Comparison of ENCODE assay signal across 8 cellular contexts in the genomic region with DNA sequence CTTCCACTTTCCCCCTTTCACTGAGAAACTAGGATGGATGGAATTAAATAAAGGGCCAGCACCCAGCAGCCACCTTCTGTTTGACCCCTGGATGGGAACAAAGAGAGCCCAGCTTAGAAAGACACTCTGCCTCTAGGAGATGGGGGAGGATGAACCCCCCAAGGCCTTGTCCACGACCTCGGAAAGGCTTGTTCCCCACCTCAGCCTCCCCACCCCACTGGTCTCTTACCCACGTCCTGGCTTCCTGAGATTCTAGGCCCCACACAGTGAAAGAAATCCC. TPM values are rescaled to one million over a fixed set of nuclear protein-coding genes. Genes with fewer than 3 reads are reported as not detected.
DNase-seq lines count a peak whose midpoint lies in the region; ATAC-seq, FAIRE-seq and TF ChIP-seq lines count a peak whose summit lies in the region.

No MANE protein-coding gene starts in this region.

- H4K20me1 ChIP-seq in keratinocyte (ENCODE audit: control insufficient read depth, extremely low read depth, insufficient read depth, low read length): no peaks in the 10 kb centered on the region

- H3K27ac ChIP-seq in keratinocyte (ENCODE audit: control insufficient read depth, insufficient read depth, low read length) (peak overlapping the region; percentile 99), suprapubic skin (peak overlapping the region; percentile 95), pancreas (peak overlapping the region in 2 of 4 donors; percentile 47 to 60)

- 34% methylated on average over 3 of the region's 3 CpGs for WGBS in suprapubic skin
- 74 to 77% methylated on average over 3 of the region's 3 CpGs for WGBS in pancreas, 2 donors

- H3K36me3 ChIP-seq in keratinocyte (ENCODE audit: control insufficient read depth in 2 of 2, extremely low read depth in 1 of 2, insufficient read depth in 2 of 2, low read length in 2 of 2): peaks cover 1 to 23% of the 10 kb centered on the region in 2 experiments
- H3K36me3 ChIP-seq in suprapubic skin: no peaks in the 10 kb centered on the region
- no peaks in the 10 kb centered on the region for H3K36me3 ChIP-seq in pancreas

- H3K4me1 ChIP-seq in keratinocyte (ENCODE audit: control insufficient read depth, extremely low read depth, insufficient read depth, low read length) (peaks cover 66% of the 10 kb centered on the region), suprapubic skin (peaks cover 100% of the 10 kb centered on the region), pancreas (peaks cover 19 to 32% (median 20%) of the 10 kb centered on the region in 3 donors)

- peak overlapping the region; percentile 26 to 54 (median 45) for H3K4me3 ChIP-seq in keratinocyte (ENCODE audit: control insufficient read depth in 2 of 3, extremely low read depth in 1 of 3, insufficient read depth in 2 of 3, low read depth in 1 of 3, low read length in 3 of 3)
- peak overlapping the region; percentile 37 for H3K4me3 ChIP-seq in suprapubic skin
- no peak overlapping the region for H3K4me3 ChIP-seq in pancreas

- H3K36me3 Mint-ChIP-seq in activated CD4-positive, alpha-beta T cell treated with anti-CD3 and anti-CD28 coated beads for 36 hours (ENCODE audit: low read depth): peaks cover 37% of the 10 kb centered on the region
- H3K36me3 Mint-ChIP-seq in activated naive CD4-positive, alpha-beta T cell treated with anti-CD3 and anti-CD28 coated beads, Interleukin-2, amount 50 U/mL, for 72 hours: peaks cover 0 to 25% of the 10 kb centered on the region in 2 donors

- H3K27me3 Mint-ChIP-seq in activated CD4-positive, alpha-beta T cell treated with anti-CD3 and anti-CD28 coated beads for 36 hours: no peaks in the 10 kb centered on the region

- no peak for TF ChIP-seq POLR2A in suprapubic skin (IDR thresholded peaks at IDR 0.05)

- H3K4me1 Mint-ChIP-seq in activated CD4-positive, alpha-beta T cell treated with anti-CD3 and anti-CD28 coated beads for 36 hours: peaks cover 99% of the 10 kb centered on the region

- peak overlapping the region; percentile 89 for H3K4me2 ChIP-seq in keratinocyte (ENCODE audit: control insufficient read depth, extremely low read depth, insufficient read depth, low read depth, low read length)

- H3K27ac Mint-ChIP-seq in activated CD4-positive, alpha-beta T cell treated with anti-CD3 and anti-CD28 coated beads for 36 hours: peak overlapping the region; percentile 89
- peak overlapping the region; percentile 94 to 95 for H3K27ac Mint-ChIP-seq in activated naive CD4-positive, alpha-beta T cell treated with anti-CD3 and anti-CD28 coated beads, Interleukin-2, amount 50 U/mL, for 72 hours

- H3K27me3 ChIP-seq in keratinocyte (ENCODE audit: control insufficient read depth, extremely low read depth, insufficient read depth, low read length): no peaks in the 10 kb centered on the region
- no peaks in the 10 kb centered on the region for H3K27me3 ChIP-seq in suprapubic skin
- H3K27me3 ChIP-seq in pancreas: no peaks in the 10 kb centered on the region

- POLR2A ChIA-PET in activated CD4-positive, alpha-beta T cell treated with anti-CD3 and anti-CD28 coated beads for 36 hours (lab: Charles Lee): interaction anchor here (2.2 kb wide), 1 partner anchor 9 kb away, joined by 18 read pairs; a partner anchor contains a TSS

- dilution Hi-C loops in keratinocyte (cut with MboI; ENCODE audit: extremely low pct_ligation_motif_present, low sequenced_read_pairs): no loop called here

- FAIRE-seq in keratinocyte (lab: Jason Lieb, UNC) (no peak), pancreas (lab: Jason Lieb, UNC) (no peak)

- ATAC-seq in activated CD4-positive, alpha-beta T cell treated with anti-CD3 and anti-CD28 coated beads for 36 hours: no peak
- ATAC-seq in activated naive CD4-positive, alpha-beta T cell treated with anti-CD3 and anti-CD28 coated beads, Interleukin-2, amount 50 U/mL, for 72 hours: no peak
- ATAC-seq in pancreas: no peak

- peak; percentile 7 for DNase-seq in activated CD4-positive, alpha-beta T cell treated with anti-CD3 and anti-CD28 coated beads for 36 hours
- DNase-seq in activated CD4-positive, alpha-beta T cell treated with anti-CD3 and anti-CD28 coated beads, Interleukin-2, amount 50 U/mL, for 1 hour: no peak
- DNase-seq in activated naive CD4-positive, alpha-beta T cell treated with anti-CD3 and anti-CD28 coated beads, Interleukin-2, amount 50 U/mL, for 72 hours (ENCODE audit: low spot score in 2 of 2): no peak
- DNase-seq in keratinocyte (ENCODE audit: low read depth, low spot score) (no peak), suprapubic skin (ENCODE audit: low spot score in 2 of 2) (no peak), cerebellar nuclear complex (lab: John Stamatoyannopoulos, UW) (no peak), pancreas (no peak), COLO668 (lab: John Stamatoyannopoulos, UW; ENCODE audit: unreplicated experiment) (no peak)

- intact Hi-C loops in activated CD4-positive, alpha-beta T cell treated with anti-CD3 and anti-CD28 coated beads for 36 hours (cut with DNase I, micrococcal nuclease): loop anchor here in 1 of 2 experiments (2.0 kb wide), 1 partner anchor 60 kb away; a partner anchor contains a TSS
- intact Hi-C loops in pancreas (cut with DNase I): no loop called here

- TF ChIP-seq CTCF in keratinocyte (optimal IDR thresholded peaks at IDR 0.05 in 1 of 3, IDR thresholded peaks at IDR 0.05 in 1 of 3, conservative IDR thresholded peaks at IDR 0.05 in 1 of 3; ENCODE audit: extremely low read depth in 1 of 3, insufficient read depth in 2 of 3, low read length in 3 of 3) (no peak), suprapubic skin (IDR thresholded peaks at IDR 0.05) (no peak), pancreas (IDR thresholded peaks at IDR 0.05) (no peak)

- peak overlapping the region; percentile 93 for H3K9ac ChIP-seq in keratinocyte (ENCODE audit: control insufficient read depth, extremely low read depth, insufficient read depth, low read length)

- CTCF ChIA-PET in activated CD4-positive, alpha-beta T cell treated with anti-CD3 and anti-CD28 coated beads for 36 hours (lab: Charles Lee): interaction anchor here (0.5 to 3.1 kb wide), 5 partner anchors 10 to 37 kb away, joined by 3 to 27 read pairs (median 20); a partner anchor contains a TSS

- no peaks in the 10 kb centered on the region for H3K9me3 ChIP-seq in keratinocyte (ENCODE audit: control insufficient read depth, low read depth, low read length)
- no peaks in the 10 kb centered on the region for H3K9me3 ChIP-seq in suprapubic skin
- H3K9me3 ChIP-seq in pancreas: no peaks in the 10 kb centered on the region

- H3K9me3 Mint-ChIP-seq in activated CD4-positive, alpha-beta T cell treated with anti-CD3 and anti-CD28 coated beads for 36 hours (ENCODE audit: low read depth): no peaks in the 10 kb centered on the region
- no peaks in the 10 kb centered on the region for H3K9me3 Mint-ChIP-seq in activated naive CD4-positive, alpha-beta T cell treated with anti-CD3 and anti-CD28 coated beads, Interleukin-2, amount 50 U/mL, for 72 hours

- peak overlapping the region; percentile 75 for H3K4me3 Mint-ChIP-seq in activated CD4-positive, alpha-beta T cell treated with anti-CD3 and anti-CD28 coated beads for 36 hours

- H3K9me1 ChIP-seq in keratinocyte (ENCODE audit: control insufficient read depth, extremely low read depth, insufficient read depth, low read length): peaks cover 4% of the 10 kb centered on the region

- H3K79me2 ChIP-seq in keratinocyte (ENCODE audit: control insufficient read depth, insufficient read depth, low read length): peaks cover 70% of the 10 kb centered on the region

- no peak for TF ChIP-seq EP300 in suprapubic skin (IDR thresholded peaks at IDR 0.05)

- H2AFZ ChIP-seq in keratinocyte (ENCODE audit: control insufficient read depth, low read length): no peak overlapping the region

RNA-seq across cellular contexts. Expression of a gene that starts 9.7 kb away (rescaled TPM):
- 10 to 100 TPM; 20.3 to 21.6 TPM for total RNA-seq in activated CD4-positive, alpha-beta T cell treated with anti-CD3 and anti-CD28 coated beads for 36 hours
- 10 to 100 TPM; 19.6 to 26.1 TPM for total RNA-seq in activated naive CD4-positive, alpha-beta T cell treated with anti-CD3 and anti-CD28 coated beads, Interleukin-2, amount 50 U/mL, for 72 hours
- polyA plus RNA-seq in keratinocyte (11.9 to 13.8 TPM (median 12.1 TPM) in 3 replicates), pancreas (1 to 10 TPM; 1.8 to 2.3 TPM)
- 17.4 TPM for polyA plus RNA-seq in keratinocyte (2011; ENCODE audit: low read depth)
- polyA plus RNA-seq in keratinocyte (2011; cell fraction: cytosol; rRNA removed): 6.5 and 6.6 TPM in 2 replicates
- polyA plus RNA-seq in keratinocyte (2011; cell fraction: nucleus; rRNA removed): 29.0 and 31.0 TPM in 2 replicates
- polyA plus RNA-seq in keratinocyte (2012; ENCODE audit: low replicate concordance): 11.3 and 42.3 TPM in 2 replicates
- polyA minus RNA-seq in keratinocyte: 17.5 to 24.9 TPM (median 20.1 TPM) in 3 replicates
- 12.3 TPM for polyA minus RNA-seq in keratinocyte (2011; cell fraction: cytosol; rRNA and poly(A)+ RNA removed)
- 36.4 and 39.5 TPM in 2 replicates for polyA minus RNA-seq in keratinocyte (2011; cell fraction: nucleus; rRNA and poly(A)+ RNA removed)
- total RNA-seq in suprapubic skin (100 to 1,000 TPM in 3 of 4 donors, 10 to 100 TPM in 1; 98.5 to 217 (median 191) TPM), pancreas (1 to 10 TPM; 2.0 to 7.1 (median 2.8) TPM)

RNA-seq across cellular contexts. Expression of a gene that starts 25.1 kb away (rescaled TPM):
- total RNA-seq in activated CD4-positive, alpha-beta T cell treated with anti-CD3 and anti-CD28 coated beads for 36 hours: under 1 TPM; 0.60 to 0.64 TPM
- total RNA-seq in activated naive CD4-positive, alpha-beta T cell treated with anti-CD3 and anti-CD28 coated beads, Interleukin-2, amount 50 U/mL, for 72 hours: 1 to 10 TPM; 1.3 to 1.5 TPM
- polyA plus RNA-seq in keratinocyte (0.82 to 2.3 TPM (median 1.4 TPM) in 3 replicates), pancreas (under 1 TPM; 0.09 to 0.19 TPM)
- 1.7 TPM for polyA plus RNA-seq in keratinocyte (2011; ENCODE audit: low read depth)
- polyA plus RNA-seq in keratinocyte (2011; cell fraction: cytosol; rRNA removed): 1.7 and 2.5 TPM in 2 replicates
- 1.4 and 2.1 TPM in 2 replicates for polyA plus RNA-seq in keratinocyte (2011; cell fraction: nucleus; rRNA removed)
- 0.49 and 1.7 TPM in 2 replicates for polyA plus RNA-seq in keratinocyte (2012; ENCODE audit: low replicate concordance)
- polyA minus RNA-seq in keratinocyte: 0.33 to 0.90 TPM in 2 of 3 replicates, not detected in the other
- polyA minus RNA-seq in keratinocyte (2011; cell fraction: cytosol; rRNA and poly(A)+ RNA removed): 0.58 TPM
- polyA minus RNA-seq in keratinocyte (2011; cell fraction: nucleus; rRNA and poly(A)+ RNA removed): 0.21 and 0.54 TPM in 2 replicates
- total RNA-seq in suprapubic skin (1 to 10 TPM in 1 of 4 donors, under 1 TPM in 3; 0.13 to 1.0 (median 0.39) TPM), pancreas (under 1 TPM in 5 of 6 donors, not detected in 1; 0.19 to 0.53 (median 0.29) TPM)

RNA-seq across cellular contexts. Expression of a gene that starts 59.6 kb away (rescaled TPM):
- 1 to 10 TPM; 2.1 to 2.8 TPM for total RNA-seq in activated CD4-positive, alpha-beta T cell treated with anti-CD3 and anti-CD28 coated beads for 36 hours
- 1 to 10 TPM; 1.4 to 1.6 TPM for total RNA-seq in activated naive CD4-positive, alpha-beta T cell treated with anti-CD3 and anti-CD28 coated beads, Interleukin-2, amount 50 U/mL, for 72 hours
- polyA plus RNA-seq in keratinocyte (42.7 to 56.9 TPM (median 47.1 TPM) in 3 replicates), pancreas (10 to 100 TPM; 21.9 to 28.1 TPM)
- polyA plus RNA-seq in keratinocyte (2011; ENCODE audit: low read depth): 3.5 TPM
- 43.7 and 50.3 TPM in 2 replicates for polyA plus RNA-seq in keratinocyte (2011; cell fraction: cytosol; rRNA removed)
- polyA plus RNA-seq in keratinocyte (2011; cell fraction: nucleus; rRNA removed): 29.6 and 32.1 TPM in 2 replicates
- 28.2 and 28.3 TPM in 2 replicates for polyA plus RNA-seq in keratinocyte (2012; ENCODE audit: low replicate concordance)
- 17.9 to 33.5 TPM (median 25.5 TPM) in 3 replicates for polyA minus RNA-seq in keratinocyte
- 10.7 TPM for polyA minus RNA-seq in keratinocyte (2011; cell fraction: cytosol; rRNA and poly(A)+ RNA removed)
- polyA minus RNA-seq in keratinocyte (2011; cell fraction: nucleus; rRNA and poly(A)+ RNA removed): 7.9 and 15.6 TPM in 2 replicates
- total RNA-seq in suprapubic skin (10 to 100 TPM; 19.0 to 35.5 (median 25.4) TPM), pancreas (10 to 100 TPM; 13.8 to 25.7 (median 17.1) TPM)

Comparison
In these comparisons a context has a peak if more than half of its experiments do, and no peak if none do; other contexts are left out.
1. H3K4me3 ChIP-seq: peak in keratinocyte (3 of 3) and suprapubic skin (single experiment); none in pancreas (0 of 4).